ENCODE assay signal across 1 cellular context in the genomic region with DNA sequence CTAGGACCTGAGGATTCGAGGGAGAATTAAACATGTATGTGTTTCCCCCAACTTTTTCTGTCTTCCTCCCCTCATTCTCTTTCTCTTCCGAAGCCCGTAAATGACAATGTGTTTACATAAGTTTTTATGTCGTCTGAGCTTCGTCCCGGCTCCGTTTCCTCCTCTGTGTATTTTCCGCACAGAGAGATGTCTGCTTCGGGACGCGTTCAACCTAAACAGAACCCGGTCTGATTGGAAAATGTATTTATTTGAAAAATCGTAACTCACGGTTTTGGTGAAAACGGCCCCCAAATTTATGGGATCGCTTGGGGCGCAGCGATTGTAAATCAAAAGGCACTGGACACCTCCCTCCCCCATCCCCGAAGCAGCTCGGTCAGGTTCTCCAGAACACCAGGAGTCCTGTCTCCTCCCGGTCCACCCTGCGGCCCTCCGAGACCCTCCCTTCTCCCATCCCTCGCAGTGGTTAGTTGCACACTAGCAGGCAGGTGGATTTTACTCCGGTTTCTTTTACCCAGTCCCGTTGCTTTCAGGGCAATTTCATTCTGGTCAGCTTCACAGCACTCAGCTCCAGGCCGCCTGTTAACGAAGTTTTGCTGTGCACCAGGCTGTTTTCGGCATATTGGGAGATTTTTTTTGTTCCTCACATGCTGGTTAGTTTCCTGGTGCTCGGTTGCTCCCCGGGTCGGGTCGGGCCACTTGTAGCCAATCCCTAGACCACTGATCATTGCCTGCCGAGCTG.
A peak's percentile ranks its signal among the peaks of the same experiment; 100 is the strongest.
TF ChIP-seq lines count a peak whose summit lies in the region.

No MANE protein-coding gene starts in this region.

TF ChIP-seq in neural cell, 6 proteins besides CTCF, POLR2A, EP300 and RAD21:
- TF ChIP-seq EZH2 (IDR thresholded peaks at IDR 0.05; ENCODE audit: borderline replicate concordance, insufficient read depth, low read length, poor library complexity, severe bottlenecking) (no peak), POLR2AphosphoS5 (IDR thresholded peaks at IDR 0.05) (peak; percentile 23)
- TF ChIP-seq, protein P1, sequence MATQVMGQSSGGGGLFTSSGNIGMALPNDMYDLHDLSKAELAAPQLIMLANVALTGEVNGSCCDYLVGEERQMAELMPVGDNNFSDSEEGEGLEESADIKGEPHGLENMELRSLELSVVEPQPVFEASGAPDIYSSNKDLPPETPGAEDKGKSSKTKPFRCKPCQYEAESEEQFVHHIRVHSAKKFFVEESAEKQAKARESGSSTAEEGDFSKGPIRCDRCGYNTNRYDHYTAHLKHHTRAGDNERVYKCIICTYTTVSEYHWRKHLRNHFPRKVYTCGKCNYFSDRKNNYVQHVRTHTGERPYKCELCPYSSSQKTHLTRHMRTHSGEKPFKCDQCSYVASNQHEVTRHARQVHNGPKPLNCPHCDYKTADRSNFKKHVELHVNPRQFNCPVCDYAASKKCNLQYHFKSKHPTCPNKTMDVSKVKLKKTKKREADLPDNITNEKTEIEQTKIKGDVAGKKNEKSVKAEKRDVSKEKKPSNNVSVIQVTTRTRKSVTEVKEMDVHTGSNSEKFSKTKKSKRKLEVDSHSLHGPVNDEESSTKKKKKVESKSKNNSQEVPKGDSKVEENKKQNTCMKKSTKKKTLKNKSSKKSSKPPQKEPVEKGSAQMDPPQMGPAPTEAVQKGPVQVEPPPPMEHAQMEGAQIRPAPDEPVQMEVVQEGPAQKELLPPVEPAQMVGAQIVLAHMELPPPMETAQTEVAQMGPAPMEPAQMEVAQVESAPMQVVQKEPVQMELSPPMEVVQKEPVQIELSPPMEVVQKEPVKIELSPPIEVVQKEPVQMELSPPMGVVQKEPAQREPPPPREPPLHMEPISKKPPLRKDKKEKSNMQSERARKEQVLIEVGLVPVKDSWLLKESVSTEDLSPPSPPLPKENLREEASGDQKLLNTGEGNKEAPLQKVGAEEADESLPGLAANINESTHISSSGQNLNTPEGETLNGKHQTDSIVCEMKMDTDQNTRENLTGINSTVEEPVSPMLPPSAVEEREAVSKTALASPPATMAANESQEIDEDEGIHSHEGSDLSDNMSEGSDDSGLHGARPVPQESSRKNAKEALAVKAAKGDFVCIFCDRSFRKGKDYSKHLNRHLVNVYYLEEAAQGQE (IDR thresholded peaks at IDR 0.05; ENCODE audit: borderline replicate concordance), result no peak
